ENCODE assay signal across 8 cellular contexts in the genomic region with DNA sequence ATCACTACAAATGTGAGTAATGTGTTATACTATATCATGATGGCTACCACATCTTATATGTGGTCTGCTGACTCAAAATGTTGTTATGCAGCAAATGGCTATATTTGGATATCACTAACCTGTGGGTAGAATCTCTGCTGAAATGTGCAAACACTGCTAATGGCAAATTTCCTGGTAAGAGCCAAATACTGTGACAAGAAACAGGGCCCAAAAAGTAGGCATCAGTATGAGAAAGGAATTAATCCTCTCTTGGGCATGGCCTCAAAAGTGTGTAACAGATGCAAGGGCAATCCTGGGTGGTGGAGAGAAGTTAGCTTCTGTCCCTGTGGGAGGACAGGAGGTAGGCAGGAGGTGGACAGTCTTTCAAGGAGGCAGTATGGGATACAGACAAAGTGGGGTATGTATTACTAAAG. TPM values are rescaled to one million over a fixed set of nuclear protein-coding genes. Genes with fewer than 3 reads are reported as not detected.
DNase-seq lines count a peak whose midpoint lies in the region; ATAC-seq and TF ChIP-seq lines count a peak whose summit lies in the region.

No MANE protein-coding gene starts in this region.

- DNase-seq in activated naive CD4-positive, alpha-beta T cell treated with anti-CD3 and anti-CD28 coated beads for 36 hours, result peak; percentile 8
- no peak for DNase-seq in activated naive CD4-positive, alpha-beta T cell treated with Interleukin-2 at 50 U/mL for 16 hours
- DNase-seq in G401 (ENCODE audit: low spot score), result no peak
- DNase-seq in head of caudate nucleus, result no peak
- DNase-seq in gastrocnemius medialis, result no peak

- in situ Hi-C loops in G401 (cut with HindIII; ENCODE audit: low sequenced_read_pairs) (no loop called here), gastrocnemius medialis (cut with MboI; ENCODE audit: low sequenced_read_pairs in 4 of 4) (loop anchor here in 2 of 4 donors (25.0 kb wide), 1 partner anchor 667 kb away; a partner anchor contains a TSS)

- H3K36me3 Mint-ChIP-seq in activated naive CD4-positive, alpha-beta T cell treated with anti-CD3 and anti-CD28 coated beads for 36 hours (ENCODE audit: low read depth), result peaks cover 7% of the 10 kb centered on the region
- H3K36me3 Mint-ChIP-seq in activated T-helper 17 cell treated with anti-CD3 and anti-CD28 coated beads, Interleukin-2, amount 50 U/mL, for 72 hours (ENCODE audit: low read depth), result peaks cover 31% of the 10 kb centered on the region
- peaks cover 25% of the 10 kb centered on the region for H3K36me3 Mint-ChIP-seq in stimulated activated naive CD8-positive, alpha-beta T cell treated with anti-CD3 and anti-CD28 coated beads, Interleukin-15, Interleukin-2, amounts not matched to agents 100 ng/mL and 50 ng/mL, for 24 hours (ENCODE audit: low read depth)

- CTCF ChIA-PET in activated naive CD4-positive, alpha-beta T cell treated with anti-CD3 and anti-CD28 coated beads for 36 hours (lab: Charles Lee), result interaction anchor here (1.3 kb wide), 1 partner anchor 97 kb away, joined by 3 read pairs; no protein-coding TSS in a partner anchor

- H3K4me3 Mint-ChIP-seq in activated naive CD4-positive, alpha-beta T cell treated with anti-CD3 and anti-CD28 coated beads for 36 hours, result no peak overlapping the region
- peak overlapping the region; percentile 58 for H3K4me3 Mint-ChIP-seq in activated T-helper 17 cell treated with anti-CD3 and anti-CD28 coated beads, Interleukin-2, amount 50 U/mL, for 72 hours
- H3K4me3 Mint-ChIP-seq in stimulated activated naive CD8-positive, alpha-beta T cell treated with anti-CD3 and anti-CD28 coated beads, Interleukin-15, Interleukin-2, amounts not matched to agents 100 ng/mL and 50 ng/mL, for 24 hours, result peak overlapping the region; percentile 51

- TF ChIP-seq POLR2A in gastrocnemius medialis (IDR thresholded peaks at IDR 0.05), result no peak

- peaks cover 32 to 34% of the 10 kb centered on the region in 2 donors for H3K4me1 ChIP-seq in gastrocnemius medialis

- no peak overlapping the region for H3K4me3 ChIP-seq in gastrocnemius medialis

- H3K27ac ChIP-seq in gastrocnemius medialis, result no peak overlapping the region

- no peaks in the 10 kb centered on the region for H3K36me3 ChIP-seq in gastrocnemius medialis

- ATAC-seq in HG03097 (IDR thresholded peaks at IDR 0.05; ENCODE audit: low FRiP score, unreplicated experiment) (peak; percentile 60), gastrocnemius medialis (no peak)
- peak; percentile 90 for ATAC-seq in activated T-helper 17 cell treated with anti-CD3 and anti-CD28 coated beads, Interleukin-2, amount 50 U/mL, for 72 hours (replicated peaks)

- no peaks in the 10 kb centered on the region for H3K27me3 ChIP-seq in gastrocnemius medialis

- intact Hi-C loops in activated naive CD4-positive, alpha-beta T cell treated with anti-CD3 and anti-CD28 coated beads for 36 hours (cut with micrococcal nuclease), result loop anchor here (2.0 to 5.0 kb wide), 3 partner anchors 18 to 402 kb away; a partner anchor contains a TSS
- intact Hi-C loops in head of caudate nucleus (cut with DNase I) (no loop called here), gastrocnemius medialis (cut with DNase I; ENCODE audit: low total_unique reads) (no loop called here)

- H3K27me3 Mint-ChIP-seq in activated naive CD4-positive, alpha-beta T cell treated with anti-CD3 and anti-CD28 coated beads for 36 hours (ENCODE audit: low read depth), result no peaks in the 10 kb centered on the region
- H3K27me3 Mint-ChIP-seq in activated T-helper 17 cell treated with anti-CD3 and anti-CD28 coated beads, Interleukin-2, amount 50 U/mL, for 72 hours, result no peaks in the 10 kb centered on the region
- no peaks in the 10 kb centered on the region for H3K27me3 Mint-ChIP-seq in stimulated activated naive CD8-positive, alpha-beta T cell treated with anti-CD3 and anti-CD28 coated beads, Interleukin-15, Interleukin-2, amounts not matched to agents 100 ng/mL and 50 ng/mL, for 24 hours

- TF ChIP-seq CTCF in gastrocnemius medialis (IDR thresholded peaks at IDR 0.05 in 4 of 5, conservative IDR thresholded peaks at IDR 0.05 in 1 of 5), result no peak

- no peaks in the 10 kb centered on the region for H3K9me3 Mint-ChIP-seq in activated naive CD4-positive, alpha-beta T cell treated with anti-CD3 and anti-CD28 coated beads for 36 hours
- no peaks in the 10 kb centered on the region for H3K9me3 Mint-ChIP-seq in activated T-helper 17 cell treated with anti-CD3 and anti-CD28 coated beads, Interleukin-2, amount 50 U/mL, for 72 hours
- H3K9me3 Mint-ChIP-seq in stimulated activated naive CD8-positive, alpha-beta T cell treated with anti-CD3 and anti-CD28 coated beads, Interleukin-15, Interleukin-2, amounts not matched to agents 100 ng/mL and 50 ng/mL, for 24 hours, result no peaks in the 10 kb centered on the region

- peaks cover 40% of the 10 kb centered on the region for H3K4me1 Mint-ChIP-seq in activated naive CD4-positive, alpha-beta T cell treated with anti-CD3 and anti-CD28 coated beads for 36 hours (ENCODE audit: low read depth)
- peaks cover 11% of the 10 kb centered on the region for H3K4me1 Mint-ChIP-seq in activated T-helper 17 cell treated with anti-CD3 and anti-CD28 coated beads, Interleukin-2, amount 50 U/mL, for 72 hours
- H3K4me1 Mint-ChIP-seq in stimulated activated naive CD8-positive, alpha-beta T cell treated with anti-CD3 and anti-CD28 coated beads, Interleukin-15, Interleukin-2, amounts not matched to agents 100 ng/mL and 50 ng/mL, for 24 hours (ENCODE audit: low read depth), result peaks cover 46% of the 10 kb centered on the region

- no peak overlapping the region for H3K27ac Mint-ChIP-seq in activated naive CD4-positive, alpha-beta T cell treated with anti-CD3 and anti-CD28 coated beads for 36 hours
- H3K27ac Mint-ChIP-seq in activated T-helper 17 cell treated with anti-CD3 and anti-CD28 coated beads, Interleukin-2, amount 50 U/mL, for 72 hours, result peak overlapping the region; percentile 92
- peak overlapping the region; percentile 80 for H3K27ac Mint-ChIP-seq in stimulated activated naive CD8-positive, alpha-beta T cell treated with anti-CD3 and anti-CD28 coated beads, Interleukin-15, Interleukin-2, amounts not matched to agents 100 ng/mL and 50 ng/mL, for 24 hours

- no peaks in the 10 kb centered on the region for H3K9me3 ChIP-seq in gastrocnemius medialis

RNA-seq across cellular contexts. Expression of a gene that starts 13.3 kb away (rescaled TPM):
- 10 to 100 TPM; 48.0 to 53.3 TPM for total RNA-seq in activated naive CD4-positive, alpha-beta T cell treated with anti-CD3 and anti-CD28 coated beads for 36 hours
- total RNA-seq in activated T-helper 17 cell treated with anti-CD3 and anti-CD28 coated beads, Interleukin-2, amount 50 U/mL, for 72 hours, result 10 to 100 TPM; 57.5 to 64.1 TPM
- 27.0 and 31.0 TPM in 2 replicates for total RNA-seq in G401 (2014; rRNA removed; shearing (Covaris generic))
- total RNA-seq in gastrocnemius medialis, result 10 to 100 TPM; 19.5 to 28.1 (median 20.9) TPM

RNA-seq across cellular contexts. Expression of a gene that starts 26.8 kb away (rescaled TPM):
- total RNA-seq in activated naive CD4-positive, alpha-beta T cell treated with anti-CD3 and anti-CD28 coated beads for 36 hours, result 100 to 1,000 TPM; 308 to 310 TPM
- total RNA-seq in activated T-helper 17 cell treated with anti-CD3 and anti-CD28 coated beads, Interleukin-2, amount 50 U/mL, for 72 hours, result 100 to 1,000 TPM; 200 to 416 TPM
- 213 and 260 TPM in 2 replicates for total RNA-seq in G401 (2014; rRNA removed; shearing (Covaris generic))
- 100 to 1,000 TPM; 202 to 358 (median 221) TPM for total RNA-seq in gastrocnemius medialis

Comparison
In these comparisons a context has a peak if more than half of its experiments do, and no peak if none do; other contexts are left out.
1. ATAC-seq: peak in HG03097 (single experiment) and activated T-helper 17 cell treated with anti-CD3 and anti-CD28 coated beads, Interleukin-2, amount 50 U/mL, for 72 hours (single experiment); none in gastrocnemius medialis (0 of 2).